In the genomic region with DNA sequence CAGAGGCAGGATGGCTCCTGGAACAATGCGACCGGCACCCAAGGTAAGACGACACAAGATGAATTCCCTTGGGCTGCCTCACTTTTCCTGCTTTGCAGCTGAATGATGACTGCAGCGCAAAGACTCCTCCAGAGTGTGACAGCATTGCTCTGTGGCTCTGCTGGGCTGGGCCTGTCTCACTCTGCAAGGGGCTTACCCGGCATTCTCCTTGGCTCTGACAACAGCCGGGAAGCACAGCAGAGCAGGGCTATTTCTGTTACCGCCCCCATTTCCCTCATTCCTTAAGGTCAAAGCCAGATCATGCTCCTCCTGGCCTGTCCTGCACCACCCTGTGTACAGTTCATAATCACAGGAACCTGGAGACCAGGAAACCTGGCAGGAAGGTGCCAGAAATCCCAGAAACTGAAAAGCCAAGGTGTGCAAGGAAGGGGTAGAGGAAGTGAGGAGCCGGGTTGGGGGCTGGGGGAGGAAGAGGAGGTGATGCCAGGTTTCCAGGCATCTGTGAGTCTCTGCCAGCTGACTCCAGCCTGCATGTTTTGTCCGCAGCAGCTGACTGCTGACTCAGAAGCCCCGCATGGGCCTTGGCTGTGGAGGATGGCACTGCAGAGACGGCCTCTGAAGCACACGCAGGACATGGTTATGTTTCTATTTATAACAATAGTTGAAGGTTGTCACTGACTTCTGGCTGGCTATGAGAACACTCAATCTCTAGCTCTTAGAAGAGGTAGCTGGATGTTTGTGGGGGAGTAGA, we compare ENCODE assay signal across 1 cellular context.
A peak's percentile ranks its signal among the peaks of the same experiment; 100 is the strongest.
TF ChIP-seq lines count a peak whose summit lies in the region.

No MANE protein-coding gene starts in this region.

TF ChIP-seq in H1, 55 proteins besides CTCF, POLR2A, EP300 and RAD21 (continued from another document):
- TF ChIP-seq YY1 (IDR thresholded peaks at IDR 0.05; ENCODE audit: low read depth, low read length) (no peak), TBP (IDR thresholded peaks at IDR 0.05; ENCODE audit: low read depth, low read length) (peak; percentile 19; the same call in 1 of the 2 replicates)
